8 cellular contexts compared by ENCODE assay signal in the genomic region with DNA sequence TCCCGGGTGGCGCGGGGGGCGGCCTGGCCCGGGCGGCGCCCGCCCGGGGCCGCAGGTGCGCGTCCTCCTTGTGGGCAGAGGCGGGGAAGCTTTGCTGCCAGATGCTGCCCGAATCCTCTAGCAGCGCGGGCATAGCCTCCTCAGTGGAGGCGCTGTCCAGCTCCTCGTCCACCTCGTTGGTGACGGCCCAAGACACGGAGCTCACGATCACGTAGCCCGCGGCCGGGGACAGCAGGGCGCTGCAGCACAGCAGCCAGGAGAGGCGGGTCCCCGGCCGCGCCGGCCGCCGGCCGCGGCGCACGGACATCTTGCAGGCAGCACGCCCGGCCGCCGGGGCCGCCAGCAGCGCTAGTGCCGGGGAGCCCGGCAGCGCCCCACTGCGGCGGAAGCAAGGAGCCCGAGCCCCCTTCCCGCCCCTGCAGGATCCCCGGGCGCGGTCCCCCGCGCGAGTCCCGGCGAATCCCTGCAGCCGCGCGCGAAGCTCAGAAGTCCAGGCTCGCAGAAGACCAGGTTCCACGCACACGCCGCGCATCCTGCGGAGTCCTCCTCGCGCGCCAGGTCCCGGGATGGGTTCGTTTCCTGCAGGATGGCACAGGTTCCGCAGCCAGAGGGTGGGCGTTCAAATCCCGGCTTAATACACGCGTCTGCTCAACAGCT. TPM values are rescaled to one million over a fixed set of nuclear protein-coding genes. Genes with fewer than 3 reads are reported as not detected.
DNase-seq lines count a peak whose midpoint lies in the region; ATAC-seq and TF ChIP-seq lines count a peak whose summit lies in the region.

A gene with protein sequence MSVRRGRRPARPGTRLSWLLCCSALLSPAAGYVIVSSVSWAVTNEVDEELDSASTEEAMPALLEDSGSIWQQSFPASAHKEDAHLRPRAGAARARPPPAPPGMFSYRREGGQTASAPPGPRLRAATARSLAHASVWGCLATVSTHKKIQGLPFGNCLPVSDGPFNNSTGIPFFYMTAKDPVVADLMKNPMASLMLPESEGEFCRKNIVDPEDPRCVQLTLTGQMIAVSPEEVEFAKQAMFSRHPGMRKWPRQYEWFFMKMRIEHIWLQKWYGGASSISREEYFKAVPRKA (minus strand): TSS at position 353 of the 657 bp plus-strand sequence. CDS start 46 bp downstream, at position 307.

- H4K20me1 ChIP-seq in smooth muscle cell (ENCODE audit: low read depth) = no peaks in the 10 kb centered on the region

- CTCF ChIA-PET in activated B cell treated with CpG ODN at 0.5 μM for 24 hours (lab: Charles Lee) = interaction anchor here (1.2 to 2.5 kb wide), 3 partner anchors 13 to 45 kb away, joined by 5 to 13 read pairs (median 8); no protein-coding TSS in a partner anchor

- no peak within 1 kb of the TSS for H3K27ac Mint-ChIP-seq in activated B cell treated with CpG ODN at 0.5 μM for 24 hours
- no peak within 1 kb of the TSS for H3K27ac Mint-ChIP-seq in central memory CD8-positive, alpha-beta T cell (ENCODE audit: low read depth)

- peak; percentile 51 for TF ChIP-seq CTCF in LNCAP (IDR thresholded peaks at IDR 0.05)
- TF ChIP-seq CTCF in activated B cell treated with CpG ODN at 0.5 μM for 24 hours (IDR thresholded peaks at IDR 0.05) = no peak
- TF ChIP-seq CTCF in smooth muscle cell (IDR thresholded peaks at IDR 0.05; ENCODE audit: borderline replicate concordance, insufficient read depth, poor library complexity, severe bottlenecking) = peak; percentile 44

- peak within 1 kb of the TSS; percentile 66 for H3K4me3 Mint-ChIP-seq in activated B cell treated with CpG ODN at 0.5 μM for 24 hours
- H3K4me3 Mint-ChIP-seq in central memory CD8-positive, alpha-beta T cell = peak within 1 kb of the TSS; percentile 72

- no peaks in the 10 kb centered on the region for H3K36me3 ChIP-seq in smooth muscle cell (ENCODE audit: low read depth)

- no peaks in the 10 kb centered on the region for H3K9me3 Mint-ChIP-seq in activated B cell treated with CpG ODN at 0.5 μM for 24 hours
- no peaks in the 10 kb centered on the region for H3K9me3 Mint-ChIP-seq in central memory CD8-positive, alpha-beta T cell

- in situ Hi-C loops in Caki2 (cut with HindIII; ENCODE audit: low pct_unique_long_range_greater_than_20kb, low sequenced_read_pairs) = no loop called here

- H3K27me3 Mint-ChIP-seq in activated B cell treated with CpG ODN at 0.5 μM for 24 hours = peaks cover 45% of the 10 kb centered on the region
- H3K27me3 Mint-ChIP-seq in central memory CD8-positive, alpha-beta T cell = peaks cover 85% of the 10 kb centered on the region

- no peak within 1 kb of the TSS for H3K9ac ChIP-seq in smooth muscle cell (ENCODE audit: low read depth)

- peak within 1 kb of the TSS; percentile 92 for H3K4me2 ChIP-seq in smooth muscle cell

- peak within 1 kb of the TSS; percentile 41 for H3K27ac ChIP-seq in smooth muscle cell (ENCODE audit: low read depth)

- H2AFZ ChIP-seq in smooth muscle cell (ENCODE audit: low read depth) = peak within 1 kb of the TSS; percentile 16

- H3K4me1 Mint-ChIP-seq in activated B cell treated with CpG ODN at 0.5 μM for 24 hours = peaks cover 15% of the 10 kb centered on the region
- H3K4me1 Mint-ChIP-seq in central memory CD8-positive, alpha-beta T cell = peaks cover 6% of the 10 kb centered on the region

- POLR2A ChIA-PET in activated B cell treated with CpG ODN at 0.5 μM for 24 hours (lab: Charles Lee) = interaction anchor here (1.4 to 2.4 kb wide), 2 partner anchors 13 to 385 kb away, joined by 4 to 6 read pairs; a partner anchor contains a TSS

- no peaks in the 10 kb centered on the region for H3K79me2 ChIP-seq in smooth muscle cell (ENCODE audit: low read depth)

- no peaks in the 10 kb centered on the region for H3K9me3 ChIP-seq in smooth muscle cell (replicated peaks; ENCODE audit: low read depth)

- H3K36me3 Mint-ChIP-seq in activated B cell treated with CpG ODN at 0.5 μM for 24 hours (ENCODE audit: low read depth) = no peaks in the 10 kb centered on the region
- no peaks in the 10 kb centered on the region for H3K36me3 Mint-ChIP-seq in central memory CD8-positive, alpha-beta T cell (ENCODE audit: insufficient read depth)

- peaks cover 50% of the 10 kb centered on the region for H3K27me3 ChIP-seq in smooth muscle cell (ENCODE audit: low read depth)

- intact Hi-C loops in activated B cell treated with CpG ODN at 0.5 μM for 24 hours (cut with micrococcal nuclease) = loop anchor here (1.0 to 5.0 kb wide), 2 partner anchors 45 to 375 kb away; no protein-coding TSS in a partner anchor

- peak; percentile 86 for DNase-seq in Caki2 (ENCODE audit: low read depth)
- peak; percentile 44 for DNase-seq in activated B cell treated with CpG ODN at 0.5 μM for 24 hours
- peak; percentile 16 to 32 for DNase-seq in central memory CD8-positive, alpha-beta T cell (ENCODE audit: low spot score in 2 of 2)
- DNase-seq in iris pigment epithelial cell (ENCODE audit: low read depth) = peak; percentile 56
- peak; percentile 30 for DNase-seq in smooth muscle cell (lab: John Stamatoyannopoulos, UW; ENCODE audit: unreplicated experiment)
- DNase-seq in GM19238 (ENCODE audit: insufficient read length, low spot score) = no peak

- no peaks in the 10 kb centered on the region for H3K4me1 ChIP-seq in smooth muscle cell (ENCODE audit: low read depth)

- peak within 1 kb of the TSS; percentile 56 for H3K4me3 ChIP-seq in smooth muscle cell

- 2% methylated on average over 68 of the region's 79 CpGs for WGBS in smooth muscle cell (ENCODE audit: low lambda C conversion rate)

- H3F3A ChIP-seq in smooth muscle cell (ENCODE audit: low read depth) = no peaks in the 10 kb centered on the region

- ATAC-seq in activated B cell treated with CpG ODN at 0.5 μM for 24 hours (ENCODE audit: low read depth) = peak; percentile 83
- peak; percentile 81 for ATAC-seq in central memory CD8-positive, alpha-beta T cell (replicated peaks; ENCODE audit: extremely low read depth, poor library complexity, severe bottlenecking)
- ATAC-seq in GM19397 (IDR thresholded peaks at IDR 0.05; ENCODE audit: unreplicated experiment) = no peak

RNA-seq across cellular contexts. Expression of the gene that starts here (rescaled TPM):
- total RNA-seq in Caki2 (2014; rRNA removed; shearing (Covaris generic); ENCODE audit: low replicate concordance) = 3.7 and 5.2 TPM in 2 replicates
- total RNA-seq in activated B cell treated with CpG ODN at 0.5 μM for 24 hours = not detected in 2 replicates
- total RNA-seq in smooth muscle cell = 0.54 and 1.2 TPM in 2 replicates
- polyA plus RNA-seq in smooth muscle cell = 0.62 and 4.0 TPM in 2 replicates

Comparison
In these comparisons a context has a peak if more than half of its experiments do, and no peak if none do; other contexts are left out.
1. Peak in DNase-seq and ATAC-seq in activated B cell treated with CpG ODN at 0.5 μM for 24 hours; RNA of the gene not detected or under 1 TPM.